8 cellular contexts compared by ENCODE assay signal in genomic region chr19:49423278-49423984, GRCh38. TPM values are rescaled to one million over a fixed set of nuclear protein-coding genes. Genes with fewer than 3 reads are reported as not detected.
A peak's percentile ranks its signal among the peaks of the same experiment; 100 is the strongest.
DNase-seq lines count a peak whose midpoint lies in the region; TF ChIP-seq lines count a peak whose summit lies in the region.
"Had no signal": no experiment of that assay in that cellular context is flagged by ENCODE, and none has a peak within 500 bp of the region (broad histone marks: within the 10 kb centered on the region; RNA-seq: fewer than 3 reads in every experiment).

Gene PTH2, minus strand, starts transcription at chr19:49423441. Its CDS starts 102 bp downstream, at chr19:49423339.

- H3K9me3 ChIP-seq in GM23248 (ENCODE audit: low read depth) (no peaks in the 10 kb centered on the region), OCI-LY1 (ENCODE audit: low read length) (no peaks in the 10 kb centered on the region)

- no peaks in the 10 kb centered on the region for H3K9me2 ChIP-seq in GM23248 (ENCODE audit: insufficient read depth)
- no peaks in the 10 kb centered on the region for H3K9me2 ChIP-seq in OCI-LY1 (ENCODE audit: low read depth, low read length)

- in situ Hi-C loops in GM23248 (cut with MboI): no loop called here

- 6 to 12% methylated on average over 21 to 31 of the region's 31 CpGs for WGBS in GM23248 (ENCODE audit: low coverage in 1 of 2, low lambda C conversion rate in 2 of 2, missing lambda C conversion rate in 2 of 2), 2 experiments

- H4K20me1 ChIP-seq in GM23248 (ENCODE audit: insufficient read depth) (no peaks in the 10 kb centered on the region), OCI-LY1 (ENCODE audit: insufficient read depth, low read length) (no peaks in the 10 kb centered on the region)

- no peaks in the 10 kb centered on the region for H3F3A ChIP-seq in GM23248 (ENCODE audit: insufficient read depth)
- no peaks in the 10 kb centered on the region for H3F3A ChIP-seq in OCI-LY1 (ENCODE audit: insufficient read depth, low read length)

- peak within 1 kb of the TSS; percentile 80 for H3K4me3 Mint-ChIP-seq in endothelial cell (ENCODE audit: unreplicated experiment)
- H3K4me3 Mint-ChIP-seq in osteocyte (ENCODE audit: unreplicated experiment): peak within 1 kb of the TSS; percentile 64

- H3K4me3 ChIP-seq in GM23248 (no peak within 1 kb of the TSS), OCI-LY1 (ENCODE audit: low read depth, low read length, poor library complexity, severe bottlenecking) (peak within 1 kb of the TSS; percentile 18)

- H2AFZ ChIP-seq in GM23248 (no peak within 1 kb of the TSS), OCI-LY1 (ENCODE audit: low read length) (no peak within 1 kb of the TSS)

- H3K4me1 Mint-ChIP-seq in endothelial cell (ENCODE audit: unreplicated experiment): peaks cover 33% of the 10 kb centered on the region
- peaks cover 31% of the 10 kb centered on the region for H3K4me1 Mint-ChIP-seq in osteocyte (ENCODE audit: unreplicated experiment)

- TF ChIP-seq CTCF in OCI-LY1 (IDR thresholded peaks at IDR 0.05; ENCODE audit: low read length) (no peak), endothelial cell (IDR thresholded peaks at IDR 0.05; ENCODE audit: unreplicated experiment) (no peak), osteocyte (IDR thresholded peaks at IDR 0.05) (no peak), GM20000 (IDR thresholded peaks at IDR 0.05; ENCODE audit: extremely low read depth, missing control alignments) (no peak)

- H3K4me1 ChIP-seq in GM23248 (ENCODE audit: insufficient read depth) (0 out of 2 replicates have a peak, but pooled peaks cover 5% of the 10 kb centered on the region), OCI-LY1 (ENCODE audit: insufficient read depth, low read length, severe bottlenecking) (peaks cover 13% of the 10 kb centered on the region)

- H3K36me3 ChIP-seq in GM23248 (ENCODE audit: low read depth) (no peaks in the 10 kb centered on the region), OCI-LY1 (ENCODE audit: insufficient read depth, low read length) (no peaks in the 10 kb centered on the region)

- no peak for DNase-seq in GM23248
- DNase-seq in endothelial cell (ENCODE audit: low spot score): no peak
- peak; percentile 83 for DNase-seq in osteocyte (ENCODE audit: extremely low spot score, unreplicated experiment)
- no peak for DNase-seq in activated CD4-positive, CD25-positive, alpha-beta regulatory T cell (lab: John Stamatoyannopoulos, UW)
- no peak for DNase-seq in GM20000 (ENCODE audit: low spot score)
- DNase-seq in cerebellar nuclear complex (lab: John Stamatoyannopoulos, UW): no peak
- DNase-seq: MV-4-11 had no signal

- peaks cover 85% of the 10 kb centered on the region for H3K27me3 ChIP-seq in GM23248 (replicated peaks; ENCODE audit: insufficient read depth)
- H3K27me3 ChIP-seq in OCI-LY1 (ENCODE audit: insufficient read depth, low read length): peaks cover 21% of the 10 kb centered on the region

- H3K9ac ChIP-seq in GM23248: no peak within 1 kb of the TSS
- no peak within 1 kb of the TSS for H3K9ac ChIP-seq in OCI-LY1 (ENCODE audit: low read length)

- H3K27me3 Mint-ChIP-seq in endothelial cell (ENCODE audit: unreplicated experiment): peaks cover 27% of the 10 kb centered on the region
- peaks cover 90% of the 10 kb centered on the region for H3K27me3 Mint-ChIP-seq in osteocyte (ENCODE audit: unreplicated experiment)

- H3K27ac Mint-ChIP-seq in endothelial cell (ENCODE audit: unreplicated experiment) (peak within 1 kb of the TSS; percentile 48), osteocyte (ENCODE audit: unreplicated experiment) (no peak within 1 kb of the TSS)

- no peaks in the 10 kb centered on the region for H3K9me3 Mint-ChIP-seq in endothelial cell (ENCODE audit: unreplicated experiment)
- H3K9me3 Mint-ChIP-seq in osteocyte (ENCODE audit: unreplicated experiment): no peaks in the 10 kb centered on the region

- H3K36me3 Mint-ChIP-seq in endothelial cell (ENCODE audit: low read depth, unreplicated experiment) (peaks cover 22% of the 10 kb centered on the region), osteocyte (ENCODE audit: unreplicated experiment) (peaks cover 2% of the 10 kb centered on the region)

- peak within 1 kb of the TSS; percentile 21 for H3K4me2 ChIP-seq in GM23248 (ENCODE audit: unreplicated experiment)
- peak within 1 kb of the TSS; percentile 39; the same call in 1 of the 2 replicates for H3K4me2 ChIP-seq in OCI-LY1 (ENCODE audit: low read length)

- H3K79me2 ChIP-seq in GM23248 (ENCODE audit: insufficient read depth): no peaks in the 10 kb centered on the region
- H3K79me2 ChIP-seq in OCI-LY1 (ENCODE audit: insufficient read depth, low read length): no peaks in the 10 kb centered on the region

- H3K27ac ChIP-seq in GM23248: no peak within 1 kb of the TSS
- H3K27ac ChIP-seq in OCI-LY1 (ENCODE audit: low read depth, low read length, poor library complexity, severe bottlenecking): no peak within 1 kb of the TSS

RNA-seq across cellular contexts. Expression of gene PTH2, which starts in this region (rescaled TPM):
- not detected in 2 replicates for total RNA-seq in GM23248 (2014; rRNA removed; shearing (Covaris generic))
- polyA plus RNA-seq in GM23248 (2016; fragmentation: Nextera tagmentation; extraction: Ambion mirVana): not detected in 2 replicates
- total RNA-seq in endothelial cell (ENCODE audit: unreplicated experiment) (not detected), osteocyte (not detected in 2 replicates)

Comparison
In these comparisons a context has a peak if more than half of its experiments do, and no peak if none do; other contexts are left out.
1. Peak in DNase-seq in osteocyte; RNA of the gene not detected or under 1 TPM.